10 cellular contexts compared by ENCODE assay signal in the genomic region with DNA sequence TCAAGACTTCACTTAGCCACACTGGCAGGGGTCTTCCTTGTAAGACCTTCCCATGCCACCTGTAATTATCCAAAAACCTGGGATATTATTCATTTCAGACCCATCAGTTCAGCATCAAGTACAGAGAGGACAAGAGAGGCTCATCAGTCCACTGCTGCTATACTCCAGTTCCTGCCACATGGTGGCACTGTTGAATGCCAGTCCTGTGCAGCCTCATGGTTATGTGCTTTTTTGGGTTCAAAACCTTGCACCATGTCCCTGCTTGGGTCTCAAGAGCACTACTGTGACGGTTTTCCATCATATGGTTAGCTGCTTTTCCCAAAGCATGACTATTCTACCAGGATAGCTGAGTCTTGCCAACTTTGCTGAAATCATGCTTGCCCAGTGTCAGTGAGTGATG. TPM values are rescaled to one million over a fixed set of nuclear protein-coding genes. Genes with fewer than 3 reads are reported as not detected.
DNase-seq lines count a peak whose midpoint lies in the region; ATAC-seq and TF ChIP-seq lines count a peak whose summit lies in the region.
"Had no signal": no experiment of that assay in that cellular context is flagged by ENCODE, and none has a peak within 500 bp of the region (broad histone marks: within the 10 kb centered on the region; RNA-seq: fewer than 3 reads in every experiment).

No MANE protein-coding gene starts in this region.

- H3K4me1 ChIP-seq in IMR-90 (ENCODE audit: control insufficient read depth, insufficient read depth, low read length) (peaks cover 48% of the 10 kb centered on the region), SJCRH30 (peaks cover 13% of the 10 kb centered on the region)

- no peak overlapping the region for H3K56ac ChIP-seq in IMR-90 (ENCODE audit: extremely low read depth, insufficient read depth, low read length)

- H3K9me1 ChIP-seq in IMR-90 (ENCODE audit: insufficient read depth, low read length), result peaks cover 45% of the 10 kb centered on the region

- no peak overlapping the region for H2AK9ac ChIP-seq in IMR-90 (replicated peaks; ENCODE audit: low read depth, low read length, poor library complexity)

- DNase-seq in SKM-1 treated with dmso at 0.1 percent for 144 hours (lab: John Stamatoyannopoulos, UW; ENCODE audit: unreplicated experiment) (peak; percentile 11), SKM-1 (lab: John Stamatoyannopoulos, UW; ENCODE audit: unreplicated experiment) (no peak), IMR-90 (no peak), astrocyte of the cerebellum (ENCODE audit: low read depth) (no peak), neural crest cell (ENCODE audit: low read depth, low spot score) (no peak), HT-29 (ENCODE audit: low spot score) (no peak), SJCRH30 (no peak)
- DNase-seq: activated T-cell treated with anti-CD3 and anti-CD28 coated beads for 4 hours, NCI-H1694 had no signal

- no peak overlapping the region for H2AFZ ChIP-seq in IMR-90 (replicated peaks; ENCODE audit: low read length, poor library complexity)

- H3K9me3 ChIP-seq in IMR-90 (ENCODE audit: control insufficient read depth, insufficient read depth, low read length) (peaks cover 3% of the 10 kb centered on the region; the same call in 1 of the 2 replicates), SJCRH30 (replicated peaks) (peaks cover 6% of the 10 kb centered on the region)

- H3K79me1 ChIP-seq in IMR-90 (ENCODE audit: low read depth in 1 of 2, low read length in 2 of 2), result peaks cover 14 to 69% of the 10 kb centered on the region in 2 experiments; a peak in 3 of 4 replicates

- H3K4me3 Mint-ChIP-seq in neural crest cell, result no peak overlapping the region

- no peak overlapping the region for H4K8ac ChIP-seq in IMR-90 (ENCODE audit: low read depth in 2 of 2, low read length in 2 of 2)

- peak; percentile 29; the same call in 1 of the 2 replicates for TF ChIP-seq RAD21 in IMR-90 (IDR thresholded peaks at IDR 0.05; ENCODE audit: low read length)

- CTCF ChIA-PET in IMR-90 (lab: Yijun Ruan, JAX), result interaction anchor here (1.0 kb wide), 1 partner anchor 17 kb away, joined by 3 read pairs; no protein-coding TSS in a partner anchor

- POLR2A ChIA-PET in IMR-90 (lab: Charles Lee; ENCODE audit: unreplicated experiment), result no interaction called here

- dilution Hi-C loops in IMR-90 (cut with HindIII; ENCODE audit: low sequenced_read_pairs, unreplicated experiment), result no loop called here

- no peaks in the 10 kb centered on the region for H3K27me3 ChIP-seq in IMR-90 (ENCODE audit: control insufficient read depth, insufficient read depth, low read length)
- no peaks in the 10 kb centered on the region for H3K27me3 ChIP-seq in SJCRH30

- H2BK15ac ChIP-seq in IMR-90 (ENCODE audit: low read depth, low read length), result no peak overlapping the region

- intact Hi-C loops in IMR-90 (cut with micrococcal nuclease), result no loop called here

- no peak overlapping the region for H4K91ac ChIP-seq in IMR-90 (ENCODE audit: insufficient read depth, low read depth, low read length)

- 0 out of 2 replicates have a peak overlapping the region, but pooled peaks have one; percentile 27 for H2BK120ac ChIP-seq in IMR-90 (ENCODE audit: low read depth, low read length)

- TF ChIP-seq CTCF in IMR-90 (conservative IDR thresholded peaks at IDR 0.05; ENCODE audit: low read depth, low read length), result peak; percentile 28
- TF ChIP-seq CTCF in astrocyte of the cerebellum (IDR thresholded peaks at IDR 0.05; ENCODE audit: low read depth, low read length, missing control alignments), result peak; percentile 20
- TF ChIP-seq CTCF in neural crest cell (conservative IDR thresholded peaks at IDR 0.05), result peak; percentile 46

- H3K14ac ChIP-seq in IMR-90 (replicated peaks; ENCODE audit: low read depth, low read length), result no peak overlapping the region

- peaks cover 17% of the 10 kb centered on the region for H3K4me1 Mint-ChIP-seq in neural crest cell

- H3K18ac ChIP-seq in IMR-90 (ENCODE audit: low read depth, low read length), result no peak overlapping the region

- peaks cover 46% of the 10 kb centered on the region for H3K36me3 ChIP-seq in IMR-90 (ENCODE audit: control insufficient read depth, insufficient read depth, low read length)
- no peaks in the 10 kb centered on the region for H3K36me3 ChIP-seq in SJCRH30

- no peak overlapping the region for H3K27ac Mint-ChIP-seq in neural crest cell (ENCODE audit: unreplicated experiment)

- H3K4ac ChIP-seq in IMR-90 (ENCODE audit: low read depth, low read length), result no peak overlapping the region; the same call in 1 of the 2 replicates

- H4K5ac ChIP-seq in IMR-90 (ENCODE audit: low read depth, low read length), result no peak overlapping the region

- H3K9ac ChIP-seq in IMR-90 (ENCODE audit: low read depth, low read length), result no peak overlapping the region

- TF ChIP-seq POLR2A in IMR-90 (IDR thresholded peaks at IDR 0.05; ENCODE audit: low read depth, low read length), result no peak

- H3K4me3 ChIP-seq in IMR-90 (ENCODE audit: insufficient read depth, low read depth, low read length), result no peak overlapping the region
- H3K4me3 ChIP-seq in astrocyte of the cerebellum (ENCODE audit: low read depth, low read length), result no peak overlapping the region
- no peak overlapping the region for H3K4me3 ChIP-seq in SJCRH30

- H3K9me3 Mint-ChIP-seq in neural crest cell, result no peaks in the 10 kb centered on the region

- no peaks in the 10 kb centered on the region for H3K36me3 Mint-ChIP-seq in neural crest cell (ENCODE audit: low read depth)

- in situ Hi-C loops in IMR-90 (cut with MboI; ENCODE audit: low sequenced_read_pairs) (loop anchor here (10.0 kb wide), 1 partner anchor 435 kb away; no protein-coding TSS in a partner anchor), astrocyte of the cerebellum (cut with HindIII; ENCODE audit: low sequenced_read_pairs) (no loop called here)

- H3K4me2 ChIP-seq in IMR-90 (ENCODE audit: low read depth, low read length), result no peak overlapping the region

- H2BK20ac ChIP-seq in IMR-90 (ENCODE audit: low read depth, low read length), result no peak overlapping the region

- no peak overlapping the region for H3K23ac ChIP-seq in IMR-90 (ENCODE audit: low read depth, low read length)

- ATAC-seq in IMR-90 (ENCODE audit: low read depth) (no peak), HG03354 (IDR thresholded peaks at IDR 0.05; ENCODE audit: poor library complexity, severe bottlenecking, unreplicated experiment) (no peak)

- WGBS in IMR-90 (ENCODE audit: extremely low coverage in 2 of 2, insufficient read length in 1 of 2), 2 experiments, result no CpG with 5 or more reads among the region's 1 CpG

- no peaks in the 10 kb centered on the region for H3K27me3 Mint-ChIP-seq in neural crest cell (ENCODE audit: low read depth)

- BruUV-seq in IMR-90 (replicated peaks; lab: Mats Ljungman, UMichigan), result no TSS peak

- no peak overlapping the region for H3K27ac ChIP-seq in IMR-90 (ENCODE audit: insufficient read depth, low read length)
- no peak overlapping the region for H3K27ac ChIP-seq in SJCRH30

- no peak overlapping the region for H2BK5ac ChIP-seq in IMR-90 (ENCODE audit: low read depth, low read length, poor library complexity, severe bottlenecking)

- H2AK5ac ChIP-seq in IMR-90 (ENCODE audit: low read depth, low read length), result peak overlapping the region; percentile 64; the same call in 1 of the 2 replicates

- H4K20me1 ChIP-seq in IMR-90 (ENCODE audit: insufficient read depth, low read length), result no peaks in the 10 kb centered on the region

TF ChIP-seq in IMR-90, 13 proteins besides CTCF, POLR2A, EP300 and RAD21:
- TF ChIP-seq CEBPB (IDR thresholded peaks at IDR 0.05; ENCODE audit: low read depth, low read length), result no peak
- no peak for TF ChIP-seq NFE2L2 (IDR thresholded peaks at IDR 0.05; ENCODE audit: low read depth, low read length)

RNA-seq across cellular contexts. Expression of a gene that starts 8.5 kb away (rescaled TPM):
- total RNA-seq in IMR-90 (2012; rRNA removed), result 21.1 and 24.7 TPM in 2 replicates
- 33.9 and 38.3 TPM in 2 replicates for polyA plus RNA-seq in IMR-90 (2012; rRNA removed)
- polyA plus RNA-seq in IMR-90 (2012; cell fraction: cytosol; rRNA removed), result 32.1 and 51.8 TPM in 2 replicates
- 40.2 and 55.2 TPM in 2 replicates for polyA plus RNA-seq in IMR-90 (2012; cell fraction: nucleus; rRNA removed; ENCODE audit: low replicate concordance)
- 0.16 and 0.37 TPM in 2 replicates for total RNA-seq in neural crest cell
- 2.1 and 3.9 TPM in 2 replicates for total RNA-seq in HT-29 (2014; rRNA removed; shearing (Covaris generic))
- total RNA-seq in SJCRH30 (2014; rRNA removed; shearing (Covaris generic)), result 0.85 and 1.2 TPM in 2 replicates
